Comparison of ENCODE assay signal across 1 cellular context in genomic region chr12:95763809-95764253, GRCh38.
TF ChIP-seq lines count a peak whose summit lies in the region.

No MANE protein-coding gene starts in this region.

TF ChIP-seq in WTC11, 78 proteins besides CTCF, POLR2A, EP300 and RAD21 (continued from another document):
- no peak for TF ChIP-seq ZNF532 (CRISPR knock-in tag; IDR thresholded peaks at IDR 0.05; ENCODE audit: borderline replicate concordance)
- TF ChIP-seq TCF7 (CRISPR knock-in tag; IDR thresholded peaks at IDR 0.05; ENCODE audit: low read depth), result no peak
- TF ChIP-seq ZNF219 (CRISPR knock-in tag; IDR thresholded peaks at IDR 0.05; ENCODE audit: borderline replicate concordance), result no peak
- TF ChIP-seq JUN (CRISPR knock-in tag; IDR thresholded peaks at IDR 0.05), result no peak
- TF ChIP-seq NFYB (CRISPR knock-in tag; conservative IDR thresholded peaks at IDR 0.05; ENCODE audit: low read depth), result no peak
- no peak for TF ChIP-seq CREB1 (CRISPR knock-in tag; IDR thresholded peaks at IDR 0.05)
- no peak for TF ChIP-seq ESRRA (CRISPR knock-in tag; IDR thresholded peaks at IDR 0.05; ENCODE audit: borderline replicate concordance)
